In the genomic region with DNA sequence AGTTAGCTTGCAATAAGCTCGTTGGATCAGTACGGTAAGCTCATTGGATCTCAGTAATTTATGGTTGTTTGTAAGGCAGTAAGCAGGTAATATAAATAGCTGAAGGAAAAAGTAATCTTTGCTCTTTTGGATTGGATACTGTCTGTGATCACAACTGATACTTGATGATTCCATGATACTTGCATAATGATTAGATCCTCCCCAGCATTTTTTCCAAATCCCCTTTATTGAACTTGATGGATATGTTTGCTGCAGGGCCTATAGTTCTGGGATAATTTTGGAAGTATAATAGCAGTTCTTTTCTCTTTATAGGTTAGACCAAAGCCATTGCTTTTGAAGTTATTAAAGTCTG, we compare ENCODE assay signal across 12 cellular contexts. TPM values are rescaled to one million over a fixed set of nuclear protein-coding genes. Genes with fewer than 3 reads are reported as not detected.
A peak's percentile ranks its signal among the peaks of the same experiment; 100 is the strongest.
DNase-seq lines count a peak whose midpoint lies in the region; ATAC-seq, FAIRE-seq and TF ChIP-seq lines count a peak whose summit lies in the region.
"Had no signal": no experiment of that assay in that cellular context is flagged by ENCODE, and none has a peak within 500 bp of the region (broad histone marks: within the 10 kb centered on the region; RNA-seq: fewer than 3 reads in every experiment).

No MANE protein-coding gene starts in this region.

- H3K4me1 ChIP-seq in HepG2 (ENCODE audit: insufficient read depth, low read length) (peaks cover 58% of the 10 kb centered on the region), right lobe of liver (peaks cover 0 to 41% (median 5%) of the 10 kb centered on the region in 4 donors), foreskin keratinocyte (peaks cover 11% of the 10 kb centered on the region), upper lobe of right lung (peaks cover 25% of the 10 kb centered on the region)

- no peaks in the 10 kb centered on the region for H3K9me3 ChIP-seq in HepG2 (ENCODE audit: low read length)
- no peaks in the 10 kb centered on the region for H3K9me3 ChIP-seq in right lobe of liver
- H3K9me3 ChIP-seq in upper lobe of right lung, result no peaks in the 10 kb centered on the region
- H3K9me3 ChIP-seq in MG63, result no peaks in the 10 kb centered on the region; the same call in 1 of the 2 replicates

- intact Hi-C loops in HepG2 (cut with micrococcal nuclease; ENCODE audit: unreplicated experiment) (no loop called here), right lobe of liver (cut with DNase I) (no loop called here), upper lobe of right lung (cut with DNase I) (no loop called here)

- in situ Hi-C loops in HepG2 (cut with HindIII; ENCODE audit: extremely low pct_ligation_motif_present, low pct_unique_long_range_greater_than_20kb), result no loop called here

- no peak for DNase-seq in HepG2 (ENCODE audit: low spot score)
- no peak for DNase-seq in right lobe of liver
- DNase-seq in foreskin keratinocyte, result no peak
- no peak for DNase-seq in upper lobe of right lung
- DNase-seq in MG63, result no peak
- DNase-seq in GDM1 (lab: John Stamatoyannopoulos, UW), result no peak
- DNase-seq: brain microvascular endothelial cell, C1 segment of cervical spinal cord, NCI-H2227 treated with DMSO at 0.1 percent for 48 hours, retina had no signal

- BruUV-seq in HepG2 (replicated peaks; lab: Mats Ljungman, UMichigan), result no TSS peak

- peaks cover 6 to 47% of the 10 kb centered on the region in 2 experiments for H3K36me3 ChIP-seq in HepG2 (replicated peaks in 1 of 2; ENCODE audit: control insufficient read depth in 1 of 2, insufficient read depth in 2 of 2, low read length in 2 of 2)
- H3K36me3 ChIP-seq in right lobe of liver, result peaks cover 6 to 57% (median 32%) of the 10 kb centered on the region in 4 donors
- peaks cover 89% of the 10 kb centered on the region for H3K36me3 ChIP-seq in upper lobe of right lung
- peaks cover 82% of the 10 kb centered on the region for H3K36me3 ChIP-seq in MG63

- H4K20me1 ChIP-seq in HepG2 (ENCODE audit: insufficient read depth, low read length), result peaks cover 69% of the 10 kb centered on the region

- H3K27me3 ChIP-seq in HepG2 (ENCODE audit: control insufficient read depth in 1 of 2, insufficient read depth in 2 of 2, low read length in 2 of 2), result no peaks in the 10 kb centered on the region; a peak in 1 of 5 replicates
- H3K27me3 ChIP-seq in right lobe of liver, result no peaks in the 10 kb centered on the region
- H3K27me3 ChIP-seq in foreskin keratinocyte, result no peaks in the 10 kb centered on the region
- no peaks in the 10 kb centered on the region for H3K27me3 ChIP-seq in upper lobe of right lung
- no peaks in the 10 kb centered on the region for H3K27me3 ChIP-seq in MG63
- H3K27me3 ChIP-seq: brain microvascular endothelial cell had no signal

- TF ChIP-seq EP300 in HepG2 (IDR thresholded peaks at IDR 0.05; ENCODE audit: low read depth in 2 of 2, low read length in 2 of 2) (no peak), HepG2 (CRISPR knock-in tag; IDR thresholded peaks at IDR 0.05; ENCODE audit: borderline replicate concordance) (no peak)

- ATAC-seq in HepG2 (no peak), right lobe of liver (no peak), foreskin keratinocyte (no peak), upper lobe of right lung (no peak), HG03520 (IDR thresholded peaks at IDR 0.05; ENCODE audit: unreplicated experiment) (no peak)

- FAIRE-seq in HepG2 (lab: Jason Lieb, UNC), result no peak

- TF ChIP-seq POLR2A in HepG2 (IDR thresholded peaks at IDR 0.05; ENCODE audit: insufficient read depth in 1 of 2, low read depth in 2 of 2, low read length in 2 of 2) (no peak), right lobe of liver (IDR thresholded peaks at IDR 0.05) (no peak)

- POLR2A ChIA-PET in HepG2 (lab: Yijun Ruan, JAX), result interaction anchor here (0.9 to 8.3 kb wide), 5 partner anchors 9 to 67 kb away, joined by 3 to 54 read pairs (median 5); a partner anchor contains a TSS

- H3K4me3 ChIP-seq in HepG2 (replicated peaks in 1 of 3; ENCODE audit: insufficient read depth in 1 of 3, low read depth in 2 of 3, low read length in 3 of 3) (peak overlapping the region; percentile 82 to 94 (median 88); a peak in 5 of 6 replicates), right lobe of liver (no peak overlapping the region), WI38 (ENCODE audit: low read depth, low read length) (0 out of 2 replicates have a peak overlapping the region, but pooled peaks have one; percentile 26), upper lobe of right lung (peak overlapping the region; percentile 96), MG63 (no peak overlapping the region)

- CTCF ChIA-PET in HepG2 (lab: Yijun Ruan, JAX; ENCODE audit: low intra/inter-chr PET ratio, low total read pairs), result no interaction called here

- peaks cover 93% of the 10 kb centered on the region for H3K79me2 ChIP-seq in HepG2 (ENCODE audit: insufficient read depth, low read length)

- peak overlapping the region; percentile 76 for H3K4me2 ChIP-seq in HepG2 (ENCODE audit: low read depth, low read length)

- 24% methylated on average over 2 of the region's 2 CpGs for WGBS in HepG2 (ENCODE audit: low lambda C conversion rate)
- WGBS in right lobe of liver (ENCODE audit: insufficient coverage, low coverage, low lambda C conversion rate, missing lambda C conversion rate), result 88% methylated on average over 2 of the region's 2 CpGs

- H3K9ac ChIP-seq in HepG2 (ENCODE audit: insufficient read depth, low read depth, low read length), result peak overlapping the region; percentile 28; the same call in 1 of the 2 replicates

- no peak overlapping the region for H2AFZ ChIP-seq in HepG2 (ENCODE audit: low read length)

- TF ChIP-seq RAD21 in HepG2 (CRISPR knock-in tag; IDR thresholded peaks at IDR 0.05), result no peak

- H3K27ac ChIP-seq in HepG2 (ENCODE audit: extremely low read length, insufficient read depth, low read length), result no peak overlapping the region
- no peak overlapping the region for H3K27ac ChIP-seq in right lobe of liver
- H3K27ac ChIP-seq in foreskin keratinocyte, result peak overlapping the region; percentile 7
- peak overlapping the region; percentile 18 for H3K27ac ChIP-seq in upper lobe of right lung
- H3K27ac ChIP-seq: brain microvascular endothelial cell had no signal

- TF ChIP-seq CTCF in HepG2 (CRISPR knock-in tag; IDR thresholded peaks at IDR 0.05) (no peak), right lobe of liver (IDR thresholded peaks at IDR 0.05) (no peak), WI38 (IDR thresholded peaks at IDR 0.05; ENCODE audit: low read depth, low read length) (no peak), foreskin keratinocyte (conservative IDR thresholded peaks at IDR 0.05) (no peak), upper lobe of right lung (IDR thresholded peaks at IDR 0.05) (no peak)

TF ChIP-seq in HepG2, 621 proteins besides CTCF, POLR2A, EP300 and RAD21:
- TF ChIP-seq, protein P1, sequence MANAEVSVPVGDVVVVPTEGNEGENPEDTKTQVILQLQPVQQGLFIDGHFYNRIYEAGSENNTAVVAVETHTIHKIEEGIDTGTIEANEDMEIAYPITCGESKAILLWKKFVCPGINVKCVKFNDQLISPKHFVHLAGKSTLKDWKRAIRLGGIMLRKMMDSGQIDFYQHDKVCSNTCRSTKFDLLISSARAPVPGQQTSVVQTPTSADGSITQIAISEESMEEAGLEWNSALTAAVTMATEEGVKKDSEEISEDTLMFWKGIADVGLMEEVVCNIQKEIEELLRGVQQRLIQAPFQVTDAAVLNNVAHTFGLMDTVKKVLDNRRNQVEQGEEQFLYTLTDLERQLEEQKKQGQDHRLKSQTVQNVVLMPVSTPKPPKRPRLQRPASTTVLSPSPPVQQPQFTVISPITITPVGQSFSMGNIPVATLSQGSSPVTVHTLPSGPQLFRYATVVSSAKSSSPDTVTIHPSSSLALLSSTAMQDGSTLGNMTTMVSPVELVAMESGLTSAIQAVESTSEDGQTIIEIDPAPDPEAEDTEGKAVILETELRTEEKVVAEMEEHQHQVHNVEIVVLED (CRISPR knock-in tag; IDR thresholded peaks at IDR 0.05; ENCODE audit: borderline replicate concordance), result no peak
- TF ChIP-seq RBFOX2 (IDR thresholded peaks at IDR 0.05; ENCODE audit: low read depth, low read length), result peak; percentile 76

RNA-seq across cellular contexts. Expression of a gene that starts 5.2 kb away (rescaled TPM):
- 314 and 466 TPM in 2 replicates for total RNA-seq in HepG2 (2016; rRNA removed; fragmentation: Illumina TruSeq; extraction: Trizol)
- 106 and 114 TPM in 2 replicates for total RNA-seq in HepG2 (2016; cell fraction: cytosol; rRNA removed; fragmentation: Illumina TruSeq; extraction: Trizol; ENCODE audit: low read depth)
- total RNA-seq in HepG2 (2016; cell fraction: insoluble cytoplasmic fraction; rRNA removed; fragmentation: Illumina TruSeq; extraction: Trizol), result 318 and 433 TPM in 2 replicates
- total RNA-seq in HepG2 (2016; cell fraction: membrane; rRNA removed; fragmentation: Illumina TruSeq; extraction: Trizol), result 152 and 204 TPM in 2 replicates
- total RNA-seq in HepG2 (2016; cell fraction: nucleus; rRNA removed; fragmentation: Illumina TruSeq; extraction: Trizol), result 480 and 515 TPM in 2 replicates
- 23.9 and 29.3 TPM in 2 replicates for polyA plus RNA-seq in HepG2 (2011; rRNA removed)
- polyA plus RNA-seq in HepG2 (2011; cell fraction: cytosol; rRNA removed), result 8.1 and 12.2 TPM in 2 replicates
- 21.1 and 35.5 TPM in 2 replicates for polyA plus RNA-seq in HepG2 (2011; cell fraction: nucleus; rRNA removed)
- 29.6 and 57.6 TPM in 2 replicates for polyA plus RNA-seq in HepG2 (2012)
- polyA plus RNA-seq in HepG2 (2016; cell fraction: cytosol; fragmentation: Illumina TruSeq; extraction: Trizol; ENCODE audit: low read depth), result 20.1 and 21.0 TPM in 2 replicates
- polyA plus RNA-seq in HepG2 (2016; cell fraction: insoluble cytoplasmic fraction; fragmentation: Illumina TruSeq; extraction: Trizol; ENCODE audit: low read depth), result 174 and 187 TPM in 2 replicates
- polyA plus RNA-seq in HepG2 (2016; cell fraction: membrane; fragmentation: Illumina TruSeq; extraction: Trizol; ENCODE audit: low read depth), result 57.3 and 58.5 TPM in 2 replicates
- polyA plus RNA-seq in HepG2 (2016; cell fraction: nucleus; fragmentation: Illumina TruSeq; extraction: Trizol; ENCODE audit: insufficient read depth, low read depth), result 472 and 516 TPM in 2 replicates
- 42.3 and 54.4 TPM in 2 replicates for polyA minus RNA-seq in HepG2 (2011; rRNA and poly(A)+ RNA removed; ENCODE audit: low replicate concordance)
- polyA minus RNA-seq in HepG2 (2011; cell fraction: cytosol; rRNA and poly(A)+ RNA removed), result 71.4 and 82.9 TPM in 2 replicates
- 248 and 279 TPM in 2 replicates for polyA minus RNA-seq in HepG2 (2011; cell fraction: nucleus; rRNA and poly(A)+ RNA removed)
- 10 to 100 TPM; 56.9 to 74.3 (median 64.0) TPM for total RNA-seq in right lobe of liver
- total RNA-seq in foreskin keratinocyte, result 110 and 114 TPM in 2 replicates
- polyA plus RNA-seq in foreskin keratinocyte, result 57.5 and 60.1 TPM in 2 replicates
- total RNA-seq in upper lobe of right lung, result 198 TPM
- 17.4 and 38.3 TPM in 2 replicates for total RNA-seq in MG63 (2014; rRNA removed; shearing (Covaris generic); ENCODE audit: low replicate concordance)

Comparison
In these comparisons a context has a peak if more than half of its experiments do, and no peak if none do; other contexts are left out.
1. H3K4me3 ChIP-seq: peak in HepG2 (3 of 3), WI38 (single experiment) and upper lobe of right lung (single experiment); none in right lobe of liver (0 of 3) and MG63 (single experiment).
2. H3K27ac ChIP-seq: peak in foreskin keratinocyte (single experiment) and upper lobe of right lung (single experiment); none in HepG2 (single experiment) and right lobe of liver (0 of 3).